Comparison of ENCODE assay signal across 22 cellular contexts in genomic region chr15:37081985-37082384, GRCh38. TPM values are rescaled to one million over a fixed set of nuclear protein-coding genes. Genes with fewer than 3 reads are reported as not detected.
A peak's percentile ranks its signal among the peaks of the same experiment; 100 is the strongest.
DNase-seq lines count a peak whose midpoint lies in the region; ATAC-seq and TF ChIP-seq lines count a peak whose summit lies in the region.
"Had no signal": no experiment of that assay in that cellular context is flagged by ENCODE, and none has a peak within 500 bp of the region (broad histone marks: within the 10 kb centered on the region; RNA-seq: fewer than 3 reads in every experiment).

No MANE protein-coding gene starts in this region.

- H3K27me3 Mint-ChIP-seq in endodermal cell (ENCODE audit: insufficient read depth) = peaks cover 9% of the 10 kb centered on the region
- H3K27me3 Mint-ChIP-seq in CD14-positive monocyte (ENCODE audit: low read depth in 3 of 3) = peaks cover 0 to 3% (median 0%) of the 10 kb centered on the region in 3 donors
- H3K27me3 Mint-ChIP-seq: activated naive CD4-positive, alpha-beta T cell treated with anti-CD3 and anti-CD28 coated beads, Interleukin-2, amount 10 ng/mL, durations not matched to agents 7 days and 5 days; CD4-positive, CD25-positive, alpha-beta regulatory T cell had no signal

- H3K4me1 Mint-ChIP-seq in endodermal cell (peaks cover 13% of the 10 kb centered on the region), CD14-positive monocyte (no peaks in the 10 kb centered on the region)
- H3K4me1 Mint-ChIP-seq: activated naive CD4-positive, alpha-beta T cell treated with anti-CD3 and anti-CD28 coated beads, Interleukin-2, amount 10 ng/mL, durations not matched to agents 7 days and 5 days; CD4-positive, CD25-positive, alpha-beta regulatory T cell had no signal

- H3K9me3 Mint-ChIP-seq in endodermal cell (no peaks in the 10 kb centered on the region), CD14-positive monocyte (peaks cover 0 to 4% (median 0%) of the 10 kb centered on the region in 7 donors)
- H3K9me3 Mint-ChIP-seq: activated naive CD4-positive, alpha-beta T cell treated with anti-CD3 and anti-CD28 coated beads, Interleukin-2, amount 10 ng/mL, durations not matched to agents 7 days and 5 days; dendritic cell treated with granulocyte-macrophage colony-stimulating factor and Interleukin-4, amounts not matched to agents 40 ng/mL and 50 ng/mL, for 4 days; T-helper 1 cell treated with Interleukin-12 subunit alpha and Interleukin-12 subunit beta and Interleukin-4 antibody, amounts not matched to agents 30 μg/mL and 1 μg/mL, for 36 hours had no signal

- no peak for DNase-seq in WERI-Rb-1
- no peak for DNase-seq in endodermal cell
- DNase-seq in kidney tubule cell (ENCODE audit: low spot score) = peak; percentile 54
- peak; percentile 36 for DNase-seq in retina
- DNase-seq in stimulated activated CD4-positive, alpha-beta T cell treated with anti-CD3 and anti-CD28 coated beads, Interleukin-12 subunit alpha, Interleukin-12 subunit beta, amount 100 ng/mL, for 4 hours = no peak
- no peak for DNase-seq in CD14-positive monocyte (ENCODE audit: low spot score)
- DNase-seq: activated CD4-positive, alpha-beta T cell treated with anti-CD3 and anti-CD28 coated beads, Interleukin-2, amount 50 U/mL, for 4 hours; activated naive CD4-positive, alpha-beta T cell treated with anti-CD3 and anti-CD28 coated beads, Interleukin-2, amount 10 ng/mL, durations not matched to agents 7 days and 5 days; activated T-cell treated with anti-CD3 and anti-CD28 coated beads for 4 hours; CD4-positive, CD25-positive, alpha-beta regulatory T cell; H7; NCI-H1417; NCI-H2171 treated with DMSO at 0.1 percent for 48 hours; NCI-H82; OCI-M1; posterior cingulate gyrus; spleen had no signal

- no peak for ATAC-seq in GM21529 (IDR thresholded peaks at IDR 0.05; ENCODE audit: unreplicated experiment)
- ATAC-seq in GM18868 (IDR thresholded peaks at IDR 0.05; ENCODE audit: unreplicated experiment) = no peak

- H3K36me3 Mint-ChIP-seq in endodermal cell (ENCODE audit: low read depth) = no peaks in the 10 kb centered on the region
- no peaks in the 10 kb centered on the region for H3K36me3 Mint-ChIP-seq in CD14-positive monocyte
- H3K36me3 Mint-ChIP-seq: activated naive CD4-positive, alpha-beta T cell treated with anti-CD3 and anti-CD28 coated beads, Interleukin-2, amount 10 ng/mL, durations not matched to agents 7 days and 5 days; CD4-positive, CD25-positive, alpha-beta regulatory T cell had no signal

- TF ChIP-seq CTCF in WERI-Rb-1 (IDR thresholded peaks at IDR 0.05; ENCODE audit: low read depth, low read length) (no peak), endodermal cell (conservative IDR thresholded peaks at IDR 0.05) (no peak), CD14-positive monocyte (IDR thresholded peaks at IDR 0.05) (no peak)

- H3K27ac Mint-ChIP-seq in endodermal cell (no peak overlapping the region), CD14-positive monocyte (peak overlapping the region in 1 of 7 donors; percentile 9)
- H3K27ac Mint-ChIP-seq: activated naive CD4-positive, alpha-beta T cell treated with anti-CD3 and anti-CD28 coated beads, Interleukin-2, amount 10 ng/mL, durations not matched to agents 7 days and 5 days; CD4-positive, CD25-positive, alpha-beta regulatory T cell; dendritic cell treated with granulocyte-macrophage colony-stimulating factor and Interleukin-4, amounts not matched to agents 40 ng/mL and 50 ng/mL, for 4 days; T-helper 1 cell treated with Interleukin-12 subunit alpha and Interleukin-12 subunit beta and Interleukin-4 antibody, amounts not matched to agents 30 μg/mL and 1 μg/mL, for 36 hours had no signal

- H3K9ac ChIP-seq in endodermal cell (ENCODE audit: extremely low read depth, low read length, poor library complexity, severe bottlenecking) = no peak overlapping the region

- peaks cover 7% of the 10 kb centered on the region for H3K4me1 ChIP-seq in endodermal cell (ENCODE audit: control insufficient read depth, insufficient read depth, low read length)

- peak overlapping the region; percentile 17; the same call in 1 of the 2 replicates for H3K27ac ChIP-seq in WERI-Rb-1
- H3K27ac ChIP-seq in endodermal cell (ENCODE audit: low read depth, low read length) = peak overlapping the region; percentile 16
- H3K27ac ChIP-seq: spleen, vagina had no signal

- no peak overlapping the region for H3K4me3 Mint-ChIP-seq in endodermal cell
- H3K4me3 Mint-ChIP-seq in CD14-positive monocyte = no peak overlapping the region
- H3K4me3 Mint-ChIP-seq: activated naive CD4-positive, alpha-beta T cell treated with anti-CD3 and anti-CD28 coated beads, Interleukin-2, amount 10 ng/mL, durations not matched to agents 7 days and 5 days; dendritic cell treated with granulocyte-macrophage colony-stimulating factor and Interleukin-4, amounts not matched to agents 40 ng/mL and 50 ng/mL, for 4 days; T-helper 1 cell treated with Interleukin-12 subunit alpha and Interleukin-12 subunit beta and Interleukin-4 antibody, amounts not matched to agents 30 μg/mL and 1 μg/mL, for 36 hours had no signal

- WGBS in endodermal cell (ENCODE audit: insufficient coverage in 1 of 2, insufficient read length in 1 of 2), 2 experiments = 83 to 93% methylated on average over 2 to 4 of the region's 5 CpGs

- H3K27me3 ChIP-seq in WERI-Rb-1 (ENCODE audit: insufficient read depth, low read depth, severe bottlenecking) = no peaks in the 10 kb centered on the region
- no peaks in the 10 kb centered on the region for H3K27me3 ChIP-seq in endodermal cell (ENCODE audit: control insufficient read depth, insufficient read depth, low read length, poor library complexity, severe bottlenecking)
- H3K27me3 ChIP-seq: spleen, vagina had no signal

- no peak overlapping the region for H3K4me3 ChIP-seq in WERI-Rb-1 (ENCODE audit: low read depth, low read length)
- no peak overlapping the region for H3K4me3 ChIP-seq in endodermal cell (ENCODE audit: low read length)
- H3K4me3 ChIP-seq: spleen, vagina had no signal

- H3K36me3 ChIP-seq in WERI-Rb-1 = peaks cover 92% of the 10 kb centered on the region
- no peaks in the 10 kb centered on the region for H3K36me3 ChIP-seq in endodermal cell (ENCODE audit: control insufficient read depth, insufficient read depth, low read length)

- intact Hi-C loops in CD14-positive monocyte (cut with micrococcal nuclease) = no loop called here

- no peaks in the 10 kb centered on the region for H3K9me3 ChIP-seq in WERI-Rb-1 (ENCODE audit: severe bottlenecking)
- H3K9me3 ChIP-seq in endodermal cell (ENCODE audit: control insufficient read depth, low read length) = no peaks in the 10 kb centered on the region
- H3K9me3 ChIP-seq: spleen, vagina had no signal

RNA-seq across cellular contexts. Expression of gene MEIS2, which starts 18.4 kb away (rescaled TPM):
- total RNA-seq in endodermal cell = 1 to 10 TPM; 7.1 to 9.7 TPM
- 143 TPM for polyA plus RNA-seq in endodermal cell (2013, experiment 1 of 2)
- polyA plus RNA-seq in endodermal cell (2013, experiment 2 of 2) = 119 TPM
- polyA plus RNA-seq in CD14-positive monocyte = not detected
- total RNA-seq: CD4-positive, CD25-positive, alpha-beta regulatory T cell had no signal
- polyA plus RNA-seq: CD4-positive, CD25-positive, alpha-beta regulatory T cell had no signal

Comparison
In these comparisons a context has a peak if more than half of its experiments do, and no peak if none do; other contexts are left out.
1. DNase-seq: peak in kidney tubule cell (single experiment) and retina (single experiment); none in WERI-Rb-1 (single experiment), endodermal cell (single experiment), stimulated activated CD4-positive, alpha-beta T cell treated with anti-CD3 and anti-CD28 coated beads, Interleukin-12 subunit alpha, Interleukin-12 subunit beta, amount 100 ng/mL, for 4 hours (single experiment) and CD14-positive monocyte (single experiment).